ENCODE assay signal across 17 cellular contexts in the genomic region with DNA sequence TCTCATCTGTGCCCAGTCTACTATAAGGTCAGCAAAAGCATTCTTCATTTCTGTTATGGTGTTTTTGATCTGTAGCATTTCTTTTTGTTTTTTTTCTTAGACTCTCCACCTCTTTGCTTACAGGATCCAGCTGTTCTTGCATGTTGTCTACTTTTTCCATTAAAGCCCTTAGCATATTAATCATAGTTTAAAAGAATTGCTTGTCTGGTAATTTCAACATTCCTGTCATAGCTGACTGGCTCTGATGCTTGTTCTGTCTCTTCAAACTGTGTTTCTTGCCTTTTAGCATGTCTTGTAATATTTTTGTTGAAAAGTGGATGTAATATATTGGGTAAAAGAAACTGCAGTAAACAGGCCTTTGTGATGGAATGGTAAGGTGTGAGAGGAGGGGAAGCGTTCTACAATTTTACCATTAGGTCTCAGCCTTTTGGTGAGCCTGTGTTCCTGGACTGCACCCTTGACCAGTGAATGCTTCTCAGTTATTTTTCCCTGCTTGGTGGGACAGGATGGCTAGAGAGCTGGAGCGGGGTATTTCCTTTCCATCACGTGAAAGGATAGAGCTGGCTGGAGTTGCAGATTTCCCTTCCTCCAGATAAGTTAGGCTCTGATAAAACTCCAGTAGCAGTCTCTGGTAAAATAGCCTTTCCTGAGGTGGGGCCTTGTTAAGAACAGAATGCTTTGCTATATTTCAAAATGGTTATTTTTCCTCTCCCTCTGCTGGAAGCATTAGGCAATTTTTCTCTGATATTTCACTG.
DNase-seq lines count a peak whose midpoint lies in the region; ATAC-seq and TF ChIP-seq lines count a peak whose summit lies in the region.
"Had no signal": no experiment of that assay in that cellular context is flagged by ENCODE, and none has a peak within 500 bp of the region (broad histone marks: within the 10 kb centered on the region; RNA-seq: fewer than 3 reads in every experiment).

No MANE protein-coding gene starts in this region.

- ATAC-seq in left ventricle myocardium superior, result peak; percentile 64
- ATAC-seq in GM19324 (IDR thresholded peaks at IDR 0.05; ENCODE audit: low FRiP score, unreplicated experiment), result no peak
- no peak for ATAC-seq in GM21737 (IDR thresholded peaks at IDR 0.05; ENCODE audit: unreplicated experiment)
- no peak for ATAC-seq in HG02870 (IDR thresholded peaks at IDR 0.05; ENCODE audit: unreplicated experiment)
- ATAC-seq: psoas muscle had no signal

- no peaks in the 10 kb centered on the region for H3K27me3 ChIP-seq in HAP-1 (ENCODE audit: low read depth)
- H3K27me3 ChIP-seq: colonic mucosa had no signal

- intact Hi-C loops in left ventricle myocardium superior (cut with micrococcal nuclease), result no loop called here

- H3K9me3 ChIP-seq in HAP-1, result no peaks in the 10 kb centered on the region
- H3K9me3 ChIP-seq: colonic mucosa, psoas muscle had no signal

- no peaks in the 10 kb centered on the region for H3K36me3 ChIP-seq in HAP-1 (replicated peaks)
- H3K36me3 ChIP-seq: colonic mucosa had no signal

- DNase-seq in HCEC 1CT, result peak; percentile 57
- peak; percentile 87 for DNase-seq in choroid plexus epithelial cell (ENCODE audit: low read depth)
- DNase-seq in left ventricle myocardium superior, result no peak
- DNase-seq in pulmonary artery endothelial cell (ENCODE audit: low read depth, low spot score), result peak; percentile 29
- no peak for DNase-seq in HAP-1 (ENCODE audit: low spot score in 2 of 2)
- DNase-seq: C1 segment of cervical spinal cord; colonic mucosa; head of caudate nucleus; Kasumi-1; NCI-H2029; NCI-H82; psoas muscle; SHP77 treated with DMSO at 0.1 percent for 48 hours; stimulated activated naive CD4-positive, alpha-beta T cell had no signal

- peak; percentile 31 for TF ChIP-seq CTCF in choroid plexus epithelial cell (conservative IDR thresholded peaks at IDR 0.05; ENCODE audit: low read depth, low read length)

- H3K4me3 ChIP-seq in choroid plexus epithelial cell (ENCODE audit: low read depth, low read length) (no peak overlapping the region), HAP-1 (no peak overlapping the region)
- H3K4me3 ChIP-seq: colonic mucosa, psoas muscle had no signal

- peaks cover 8% of the 10 kb centered on the region for H3K4me1 ChIP-seq in HAP-1
- H3K4me1 ChIP-seq: colonic mucosa, psoas muscle had no signal

- in situ Hi-C loops in HAP-1 (cut with MboI; ENCODE audit: low sequenced_read_pairs), result no loop called here

Comparison
In these comparisons a context has a peak if more than half of its experiments do, and no peak if none do; other contexts are left out.
1. DNase-seq: peak in HCEC 1CT (single experiment), choroid plexus epithelial cell (single experiment) and pulmonary artery endothelial cell (single experiment); none in left ventricle myocardium superior (single experiment) and HAP-1 (0 of 2).